In genomic region chr22:46752911-46753310, GRCh38 we compare ENCODE assay signal across 18 cellular contexts. TPM values are rescaled to one million over a fixed set of nuclear protein-coding genes. Genes with fewer than 3 reads are reported as not detected.
DNase-seq lines count a peak whose midpoint lies in the region; ATAC-seq and TF ChIP-seq lines count a peak whose summit lies in the region.
"Had no signal": no experiment of that assay in that cellular context is flagged by ENCODE, and none has a peak within 500 bp of the region (broad histone marks: within the 10 kb centered on the region; RNA-seq: fewer than 3 reads in every experiment).

No MANE protein-coding gene starts in this region.

- no peak for TF ChIP-seq POLR2A in gastrocnemius medialis (IDR thresholded peaks at IDR 0.05)

- H3K4me3 ChIP-seq in SJSA1: no peak overlapping the region
- no peak overlapping the region for H3K4me3 ChIP-seq in gastrocnemius medialis

- H3K27me3 ChIP-seq in SJSA1 (replicated peaks) (no peaks in the 10 kb centered on the region), gastrocnemius medialis (no peaks in the 10 kb centered on the region)

- intact Hi-C loops in CD14-positive monocyte (cut with micrococcal nuclease): loop anchor here in 1 of 2 donors (5.0 kb wide), 1 partner anchor 39 kb away; no protein-coding TSS in a partner anchor
- intact Hi-C loops in left ventricle myocardium superior (cut with micrococcal nuclease): no loop called here
- intact Hi-C loops in gastrocnemius medialis (cut with DNase I; ENCODE audit: low total_unique reads): no loop called here

- H3K27me3 Mint-ChIP-seq in CD14-positive monocyte (ENCODE audit: low read depth in 3 of 3): peaks cover 0 to 9% (median 7%) of the 10 kb centered on the region in 3 donors

- H3K27ac ChIP-seq in SJSA1: peak overlapping the region; percentile 92
- H3K27ac ChIP-seq in gastrocnemius medialis: peak overlapping the region; percentile 91 to 99 (median 94)

- H3K36me3 Mint-ChIP-seq in CD14-positive monocyte: peaks cover 5 to 8% of the 10 kb centered on the region in 2 donors

- peaks cover 25% of the 10 kb centered on the region for H3K4me1 ChIP-seq in SJSA1 (replicated peaks)
- peaks cover 51 to 59% of the 10 kb centered on the region in 2 donors for H3K4me1 ChIP-seq in gastrocnemius medialis

- in situ Hi-C loops in gastrocnemius medialis (cut with MboI; ENCODE audit: low sequenced_read_pairs in 4 of 4): no loop called here

- DNase-seq in CD14-positive monocyte (ENCODE audit: low spot score) (no peak), SJSA1 (ENCODE audit: low read depth in 1 of 2, low spot score in 2 of 2) (peak in 1 of 2 experiments; percentile 37), left ventricle myocardium superior (peak; percentile 21), gastrocnemius medialis (peak in 1 of 2 donors; percentile 48), SHP77 (lab: John Stamatoyannopoulos, UW) (no peak), NCI-H187 (lab: John Stamatoyannopoulos, UW) (no peak), NCI-H2227 (lab: John Stamatoyannopoulos, UW; ENCODE audit: unreplicated experiment) (no peak), NCI-H1105 treated with DMSO at 0.1 percent for 48 hours (lab: John Stamatoyannopoulos, UW) (no peak)
- DNase-seq: activated CD4-positive, CD25-positive, alpha-beta regulatory T cell treated with anti-CD3 and anti-CD28 coated beads, Interleukin-2, amount 50 U/mL, for 72 hours; activated CD8-positive, alpha-beta memory T cell treated with anti-CD3 and anti-CD28 coated beads, Interleukin-2, amount 50 U/mL, for 4 hours; GF-D8; KG1; left colon; naive thymus-derived CD8-positive, alpha-beta T cell; NCI-H1105; NCI-H2171 treated with DMSO at 0.1 percent for 48 hours had no signal

- H3K27ac Mint-ChIP-seq in CD14-positive monocyte: peak overlapping the region; percentile 100
- H3K27ac Mint-ChIP-seq: B cell; T-helper 2 cell treated with Interferon-gamma antibody and Interleukin-4, amounts not matched to agents 5 μg/mL and 100 μg/mL, for 36 hours had no signal

- H3K4me1 Mint-ChIP-seq in CD14-positive monocyte: peaks cover 77% of the 10 kb centered on the region

- H3K4me3 Mint-ChIP-seq in CD14-positive monocyte: no peak overlapping the region
- H3K4me3 Mint-ChIP-seq: B cell; naive thymus-derived CD8-positive, alpha-beta T cell; T-helper 2 cell treated with Interferon-gamma antibody and Interleukin-4, amounts not matched to agents 5 μg/mL and 100 μg/mL, for 36 hours had no signal

- peaks cover 6% of the 10 kb centered on the region; the same call in 1 of the 2 replicates for H3K9me3 ChIP-seq in SJSA1 (replicated peaks)
- no peaks in the 10 kb centered on the region for H3K9me3 ChIP-seq in gastrocnemius medialis

- no peaks in the 10 kb centered on the region for H3K36me3 ChIP-seq in SJSA1
- no peaks in the 10 kb centered on the region for H3K36me3 ChIP-seq in gastrocnemius medialis

- TF ChIP-seq CTCF in CD14-positive monocyte (IDR thresholded peaks at IDR 0.05): no peak
- no peak for TF ChIP-seq CTCF in gastrocnemius medialis (IDR thresholded peaks at IDR 0.05 in 4 of 5, conservative IDR thresholded peaks at IDR 0.05 in 1 of 5)

- peaks cover 5 to 16% (median 9%) of the 10 kb centered on the region in 7 donors for H3K9me3 Mint-ChIP-seq in CD14-positive monocyte

- no peak for ATAC-seq in left ventricle myocardium superior
- peak in 1 of 2 donors; percentile 1 for ATAC-seq in gastrocnemius medialis
- ATAC-seq: left colon; naive thymus-derived CD8-positive, alpha-beta T cell had no signal

RNA-seq across cellular contexts. Expression of gene TBC1D22A, which starts 9.5 kb away (rescaled TPM):
- 10 to 100 TPM; 25.9 to 29.5 TPM for polyA plus RNA-seq in CD14-positive monocyte
- total RNA-seq in SJSA1 (2014; rRNA removed; shearing (Covaris generic)): 10.5 and 18.5 TPM in 2 replicates
- 15.8 TPM for total RNA-seq in left ventricle myocardium superior
- 10 to 100 TPM; 18.8 to 25.2 (median 23.1) TPM for total RNA-seq in gastrocnemius medialis

RNA-seq across cellular contexts. Expression of gene CERK, which starts 14.9 kb away (rescaled TPM):
- polyA plus RNA-seq in CD14-positive monocyte: 10 to 100 TPM; 22.4 to 24.5 TPM
- total RNA-seq in SJSA1 (2014; rRNA removed; shearing (Covaris generic)): 45.0 and 61.6 TPM in 2 replicates
- total RNA-seq in left ventricle myocardium superior (87.5 TPM), gastrocnemius medialis (10 to 100 TPM; 32.7 to 38.7 (median 34.8) TPM)
